ENCODE assay signal across 19 cellular contexts in the genomic region with DNA sequence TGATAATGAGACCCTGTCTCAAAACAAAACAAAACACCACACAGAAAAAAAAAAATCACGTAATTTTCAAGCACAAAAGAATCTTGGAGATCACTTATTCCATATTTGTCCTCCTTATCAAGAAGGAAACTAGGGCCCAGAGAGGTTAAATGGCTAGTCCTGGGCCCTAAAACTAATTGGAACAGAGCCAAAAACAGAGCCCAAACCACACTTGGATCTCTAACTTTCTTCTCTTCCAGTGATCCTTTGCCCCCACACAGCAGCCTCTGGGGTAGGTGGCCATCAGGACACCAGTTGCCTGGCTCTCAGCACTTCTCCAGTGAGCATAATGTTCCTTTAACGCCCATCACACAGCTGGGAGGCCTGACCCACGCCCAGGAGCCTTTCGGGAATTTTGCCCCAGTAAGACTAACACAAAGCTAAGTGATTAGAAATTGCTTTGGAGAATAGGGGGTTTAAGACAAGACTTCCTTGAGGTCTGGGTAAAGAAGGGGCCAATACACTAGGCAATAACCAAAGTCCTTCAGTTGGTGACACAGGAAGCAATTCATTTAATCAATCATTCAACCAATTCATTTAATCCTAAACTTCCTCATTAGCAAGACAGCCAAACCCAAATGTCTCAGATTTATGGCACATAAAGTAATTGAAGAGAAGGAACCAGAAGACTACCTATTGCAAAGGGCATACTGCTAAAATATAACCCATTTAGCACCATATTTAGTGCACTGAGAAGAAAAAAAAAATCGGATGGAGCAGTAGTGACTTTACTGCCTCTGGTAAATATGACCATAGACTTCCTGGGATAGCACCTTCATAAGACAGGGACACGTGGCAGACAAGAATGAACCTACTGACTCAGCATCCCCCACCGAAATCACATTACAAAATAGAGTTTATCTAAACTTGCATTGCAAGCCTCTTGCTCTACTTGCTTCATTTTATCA.
DNase-seq lines count a peak whose midpoint lies in the region; ATAC-seq and TF ChIP-seq lines count a peak whose summit lies in the region.
"Had no signal": no experiment of that assay in that cellular context is flagged by ENCODE, and none has a peak within 500 bp of the region (broad histone marks: within the 10 kb centered on the region; RNA-seq: fewer than 3 reads in every experiment).

No MANE protein-coding gene starts in this region.

- no peak for TF ChIP-seq EP300 in gastroesophageal sphincter (IDR thresholded peaks at IDR 0.05)

- H2BK120ac ChIP-seq in trophoblast cell (ENCODE audit: insufficient read depth, low read length, poor library complexity): no peak overlapping the region

- POLR2A ChIA-PET in Panc1 (lab: Charles Lee): interaction anchor here (0.6 kb wide), 1 partner anchor 1057 kb away, joined by 3 read pairs; no protein-coding TSS in a partner anchor

- H3K27ac ChIP-seq in GM23338 (ENCODE audit: low read depth): no peak overlapping the region
- H3K27ac ChIP-seq in Panc1 (ENCODE audit: low read length): peak overlapping the region; percentile 93
- peak overlapping the region in 3 of 4 donors; percentile 42 to 58 (median 52) for H3K27ac ChIP-seq in gastroesophageal sphincter
- H3K27ac ChIP-seq in trophoblast cell (ENCODE audit: low read depth, low read length): no peak overlapping the region
- H3K27ac ChIP-seq: HL-60, SK-N-MC had no signal

- intact Hi-C loops in Panc1 (cut with micrococcal nuclease; ENCODE audit: unreplicated experiment): no loop called here

- H3K23ac ChIP-seq in trophoblast cell (ENCODE audit: low read length): no peak overlapping the region

- TF ChIP-seq POLR2A in gastroesophageal sphincter (IDR thresholded peaks at IDR 0.05): no peak

- H3K36me3 ChIP-seq in GM23338 (ENCODE audit: insufficient read depth) (no peaks in the 10 kb centered on the region), Panc1 (ENCODE audit: control insufficient read depth, insufficient read depth, low read length) (no peaks in the 10 kb centered on the region), gastroesophageal sphincter (no peaks in the 10 kb centered on the region), trophoblast cell (ENCODE audit: control insufficient read depth in 1 of 2, insufficient read depth in 2 of 2, low read length in 2 of 2) (no peaks in the 10 kb centered on the region)
- H3K36me3 ChIP-seq: HAP-1, Peyer's patch had no signal

- in situ Hi-C loops in Panc1 (cut with HindIII; ENCODE audit: low pct_unique_long_range_greater_than_20kb, low sequenced_read_pairs): no loop called here

- H3K27ac Mint-ChIP-seq in GM23338: peak overlapping the region; percentile 71; the same call in 1 of the 2 replicates

- H3K4ac ChIP-seq in trophoblast cell (ENCODE audit: low read depth, low read length): no peak overlapping the region

- H4K91ac ChIP-seq in trophoblast cell (ENCODE audit: low read depth, low read length): no peak overlapping the region

- no peaks in the 10 kb centered on the region for H3K79me1 ChIP-seq in trophoblast cell (ENCODE audit: low read length)

- H4K8ac ChIP-seq in trophoblast cell (ENCODE audit: low read depth, low read length): no peak overlapping the region

- H3K27me3 ChIP-seq in GM23338 (ENCODE audit: insufficient read depth) (no peaks in the 10 kb centered on the region), Panc1 (ENCODE audit: control insufficient read depth, insufficient read depth, low read length) (no peaks in the 10 kb centered on the region), gastroesophageal sphincter (no peaks in the 10 kb centered on the region), trophoblast cell (ENCODE audit: insufficient read depth, low read length) (no peaks in the 10 kb centered on the region)
- H3K27me3 ChIP-seq: Peyer's patch had no signal

- H3K4me3 Mint-ChIP-seq in GM23338: no peak overlapping the region

- H3K9me3 Mint-ChIP-seq in GM23338: no peaks in the 10 kb centered on the region

- TF ChIP-seq CTCF in GM23338 (conservative IDR thresholded peaks at IDR 0.05; ENCODE audit: low read depth in 2 of 2) (no peak), Panc1 (IDR thresholded peaks at IDR 0.05) (no peak), gastroesophageal sphincter (IDR thresholded peaks at IDR 0.05) (no peak)

- H2BK12ac ChIP-seq in trophoblast cell (ENCODE audit: low read length): peak overlapping the region; percentile 87

- 79 to 89% methylated on average over 5 of the region's 7 CpGs for WGBS in gastroesophageal sphincter (ENCODE audit: low coverage in 1 of 2), 2 donors
- no CpG with 5 or more reads among the region's 7 CpGs for WGBS in trophoblast cell (ENCODE audit: extremely low coverage, insufficient coverage, insufficient read length)

- no peak overlapping the region for H2AFZ ChIP-seq in GM23338
- no peak overlapping the region for H2AFZ ChIP-seq in trophoblast cell (ENCODE audit: insufficient read depth, low read length, poor library complexity)

- ATAC-seq in GM23338: no peak
- ATAC-seq in Panc1: no peak
- no peak for ATAC-seq in gastroesophageal sphincter
- ATAC-seq: Right ventricle myocardium inferior had no signal

- DNase-seq in GM23338 (ENCODE audit: low spot score) (no peak), Panc1 (ENCODE audit: low read depth, low spot score) (no peak), trophoblast cell (no peak), Ammon's horn (ENCODE audit: low spot score) (no peak), COLO668 (lab: John Stamatoyannopoulos, UW; ENCODE audit: unreplicated experiment) (no peak), SHP77 treated with DMSO at 0.1 percent for 48 hours (lab: John Stamatoyannopoulos, UW) (no peak), NAMALWA (ENCODE audit: low spot score) (no peak)
- DNase-seq: DMS 273 treated with DMSO at 0.1 percent for 48 hours, KBM-7, NCI-H1436, NCI-H2081, NCI-H510A, NCI-H774, Peyer's patch had no signal

- H3K9me3 ChIP-seq in Panc1 (ENCODE audit: control insufficient read depth, insufficient read depth, low read depth, low read length) (no peaks in the 10 kb centered on the region), gastroesophageal sphincter (no peaks in the 10 kb centered on the region), trophoblast cell (ENCODE audit: insufficient read depth, low read depth, low read length) (no peaks in the 10 kb centered on the region)
- H3K9me3 ChIP-seq: HAP-1, Peyer's patch had no signal

- peak overlapping the region; percentile 86 for H3K18ac ChIP-seq in trophoblast cell (ENCODE audit: low read length)

- CTCF ChIA-PET in Panc1 (lab: Charles Lee): no interaction called here

- H2BK5ac ChIP-seq in trophoblast cell (ENCODE audit: low read depth, low read length, poor library complexity): no peak overlapping the region

- H3K4me1 ChIP-seq in GM23338 (ENCODE audit: insufficient read depth): peaks cover 62% of the 10 kb centered on the region
- H3K4me1 ChIP-seq in Panc1 (ENCODE audit: control insufficient read depth, insufficient read depth, low read length): peaks cover 94% of the 10 kb centered on the region
- peaks cover 7 to 80% (median 15%) of the 10 kb centered on the region in 3 donors for H3K4me1 ChIP-seq in gastroesophageal sphincter
- H3K4me1 ChIP-seq in trophoblast cell (ENCODE audit: control insufficient read depth in 1 of 2, insufficient read depth in 2 of 2, low read length in 2 of 2): peaks cover 4 to 5% of the 10 kb centered on the region in 2 experiments

- H3K4me2 ChIP-seq in GM23338 (no peak overlapping the region), trophoblast cell (ENCODE audit: low read length) (no peak overlapping the region)

- H4K20me1 ChIP-seq in GM23338 (replicated peaks; ENCODE audit: insufficient read depth): 0 out of 2 replicates have a peak, but pooled peaks cover 3% of the 10 kb centered on the region

- H3K79me2 ChIP-seq in GM23338 (replicated peaks; ENCODE audit: insufficient read depth) (peaks cover 90% of the 10 kb centered on the region), trophoblast cell (ENCODE audit: control insufficient read depth, insufficient read depth, low read length, poor library complexity) (no peaks in the 10 kb centered on the region)

- peaks cover 2% of the 10 kb centered on the region for H3K27me3 Mint-ChIP-seq in GM23338 (ENCODE audit: insufficient read depth, low read depth, poor library complexity)

- peak overlapping the region; percentile 35 for H2AK5ac ChIP-seq in trophoblast cell (ENCODE audit: low read length)

- no peaks in the 10 kb centered on the region for H3K9me2 ChIP-seq in GM23338 (ENCODE audit: insufficient read depth)

- no peak overlapping the region for H4K12ac ChIP-seq in trophoblast cell (ENCODE audit: low read depth, low read length)

- no TSS peak for BruUV-seq in Panc1 (replicated peaks; lab: Mats Ljungman, UMichigan)

- H3K4me1 Mint-ChIP-seq in GM23338: peaks cover 82% of the 10 kb centered on the region

- H3K4me3 ChIP-seq in GM23338 (no peak overlapping the region), Panc1 (ENCODE audit: low read depth in 2 of 2, low read length in 2 of 2) (no peak overlapping the region), gastroesophageal sphincter (no peak overlapping the region), trophoblast cell (ENCODE audit: low read depth, low read length) (no peak overlapping the region)
- H3K4me3 ChIP-seq: HAP-1, Peyer's patch, SK-N-MC had no signal

- H3K36me3 Mint-ChIP-seq in GM23338 (ENCODE audit: low read depth): no peaks in the 10 kb centered on the region; the same call in 2 of the 3 replicates

- H3K14ac ChIP-seq in trophoblast cell (ENCODE audit: low read length): peak overlapping the region; percentile 29

- no peaks in the 10 kb centered on the region for H3F3A ChIP-seq in GM23338 (replicated peaks; ENCODE audit: low read depth)

- no peak overlapping the region for H3K9ac ChIP-seq in trophoblast cell (ENCODE audit: low read length)

TF ChIP-seq in GM23338, 12 proteins besides CTCF, POLR2A, EP300 and RAD21 (continues in another document):
- TF ChIP-seq EZH2phosphoT487 (IDR thresholded peaks at IDR 0.05; ENCODE audit: unreplicated experiment): no peak
- TF ChIP-seq ZNF114 (CRISPR knock-in tag; IDR thresholded peaks at IDR 0.05): no peak

Comparison
In these comparisons a context has a peak if more than half of its experiments do, and no peak if none do; other contexts are left out.
1. H3K27ac ChIP-seq: peak in Panc1 (single experiment) and gastroesophageal sphincter (3 of 4); none in GM23338 (single experiment) and trophoblast cell (single experiment).